8 cellular contexts compared by ENCODE assay signal in genomic region chr1:40040511-40041465, GRCh38. TPM values are rescaled to one million over a fixed set of nuclear protein-coding genes. Genes with fewer than 3 reads are reported as not detected.
DNase-seq lines count a peak whose midpoint lies in the region; ATAC-seq, FAIRE-seq and TF ChIP-seq lines count a peak whose summit lies in the region.

TSS of gene CAP1 (plus strand) at chr1:40040729. CDS start at chr1:40059347, 18,618 bp downstream.

- TF ChIP-seq POLR2A in H1 (IDR thresholded peaks at IDR 0.05; ENCODE audit: control extremely low read depth in 1 of 2, low read depth in 2 of 2, low read length in 2 of 2): peak in 1 of 2 experiments; percentile 4; a peak in 1 of 3 replicates

- H3K4me3 ChIP-seq in NT2/D1 (ENCODE audit: insufficient read length, low read depth): peak within 1 kb of the TSS; percentile 99
- peak within 1 kb of the TSS; percentile 79 to 99 (median 93) for H3K4me3 ChIP-seq in H1 (ENCODE audit: extremely low read depth in 1 of 4, insufficient read depth in 2 of 4, low read depth in 3 of 4, low read length in 4 of 4)
- peak within 1 kb of the TSS; percentile 84 to 99 for H3K4me3 ChIP-seq in mesenchymal stem cell (ENCODE audit: insufficient read depth in 1 of 2, low read depth in 1 of 2, low read length in 2 of 2)

- peaks cover 5% of the 10 kb centered on the region for H3K79me1 ChIP-seq in H1 (ENCODE audit: low read depth, low read length)
- H3K79me1 ChIP-seq in mesenchymal stem cell (replicated peaks; ENCODE audit: low read length, poor library complexity, severe bottlenecking): no peaks in the 10 kb centered on the region

- H2BK5ac ChIP-seq in H1 (ENCODE audit: low read depth, low read length) (peak within 1 kb of the TSS; percentile 98), mesenchymal stem cell (ENCODE audit: low read depth, low read length, poor library complexity, severe bottlenecking) (peak within 1 kb of the TSS; percentile 91)

- 3% methylated on average over 58 of the region's 65 CpGs; no CpG with 5 or more reads in 1 of the 2 experiments for WGBS in H1 (ENCODE audit: extremely low coverage in 1 of 2, insufficient coverage in 1 of 2, insufficient read length in 1 of 2, insufficient replicate concordance in 2 of 2, low coverage in 1 of 2, low lambda C conversion rate in 2 of 2, missing lambda C conversion rate in 1 of 2), 2 experiments
- under 1% methylated on average over 64 of the region's 65 CpGs for WGBS in mesenchymal stem cell

- H2AK5ac ChIP-seq in H1 (ENCODE audit: low read depth, low read length) (peak within 1 kb of the TSS; percentile 46; the same call in 1 of the 2 replicates), mesenchymal stem cell (ENCODE audit: low read length, severe bottlenecking) (peak within 1 kb of the TSS; percentile 81)

- H3K4me1 Mint-ChIP-seq in activated CD8-positive, alpha-beta memory T cell treated with anti-CD3 and anti-CD28 coated beads, Interleukin-2, amount 10 ng/mL, durations not matched to agents 7 days and 5 days: peaks cover 57% of the 10 kb centered on the region

- no peak within 1 kb of the TSS for H2BK120ac ChIP-seq in H1 (replicated peaks; ENCODE audit: low read depth, low read length)
- H2BK120ac ChIP-seq in mesenchymal stem cell (ENCODE audit: low read depth, low read length): peak within 1 kb of the TSS; percentile 88

- peak within 1 kb of the TSS; percentile 97 for H3K27ac Mint-ChIP-seq in activated CD8-positive, alpha-beta memory T cell treated with anti-CD3 and anti-CD28 coated beads, Interleukin-2, amount 10 ng/mL, durations not matched to agents 7 days and 5 days

- H3K4ac ChIP-seq in H1 (replicated peaks; ENCODE audit: insufficient read length, low read depth, low read length) (peak within 1 kb of the TSS; percentile 96), mesenchymal stem cell (ENCODE audit: low read depth in 1 of 2, low read length in 2 of 2) (peak within 1 kb of the TSS; percentile 49 to 89)

- peak within 1 kb of the TSS; percentile 80 to 85 for H3K4me2 ChIP-seq in H1 (ENCODE audit: insufficient read depth in 1 of 2, low read depth in 2 of 2, low read length in 2 of 2)
- H3K4me2 ChIP-seq in mesenchymal stem cell (ENCODE audit: low read length, poor library complexity, severe bottlenecking): peak within 1 kb of the TSS; percentile 93

- peaks cover 22 to 49% of the 10 kb centered on the region in 2 experiments for H3K79me2 ChIP-seq in H1 (ENCODE audit: control insufficient read depth in 1 of 2, insufficient read depth in 2 of 2, low read length in 2 of 2)

- H2AFZ ChIP-seq in H1 (ENCODE audit: low read length) (no peak within 1 kb of the TSS; the same call in 1 of the 2 replicates), mesenchymal stem cell (ENCODE audit: low read depth, low read length) (peak within 1 kb of the TSS; percentile 70)

- no peaks in the 10 kb centered on the region for H3K27me3 ChIP-seq in NT2/D1 (ENCODE audit: insufficient read depth, insufficient read length)
- no peaks in the 10 kb centered on the region for H3K27me3 ChIP-seq in H1 (replicated peaks in 1 of 4; ENCODE audit: control insufficient read depth in 3 of 4, extremely low read depth in 1 of 4, insufficient read depth in 3 of 4, low read length in 3 of 4)
- no peaks in the 10 kb centered on the region for H3K27me3 ChIP-seq in mesenchymal stem cell (ENCODE audit: control insufficient read depth in 1 of 2, insufficient read depth in 1 of 2, low read length in 2 of 2)

- H3K9ac ChIP-seq in NT2/D1 (ENCODE audit: insufficient read length, low read depth) (peak within 1 kb of the TSS; percentile 98), H1 (replicated peaks in 1 of 4; ENCODE audit: extremely low read depth in 1 of 4, low read depth in 3 of 4, low read length in 3 of 4) (peak within 1 kb of the TSS; percentile 92 to 99 (median 94)), mesenchymal stem cell (ENCODE audit: low read length) (peak within 1 kb of the TSS; percentile 100)

- H3K23me2 ChIP-seq in H1 (ENCODE audit: low read depth, low read length): peaks cover 4% of the 10 kb centered on the region

- FAIRE-seq in H1 (lab: Jason Lieb, UNC): no peak

- peak within 1 kb of the TSS; percentile 82 for H4K5ac ChIP-seq in H1 (ENCODE audit: insufficient read length, low read depth, low read length)

- H2BK12ac ChIP-seq in H1 (ENCODE audit: low read depth, low read length) (peak within 1 kb of the TSS; percentile 95), mesenchymal stem cell (ENCODE audit: low read length in 2 of 2) (peak within 1 kb of the TSS; percentile 51 to 89)

- H3K36me3 ChIP-seq in NT2/D1 (ENCODE audit: insufficient read depth, insufficient read length, low read length): peaks cover 41% of the 10 kb centered on the region
- H3K36me3 ChIP-seq in H1 (ENCODE audit: control insufficient read depth in 2 of 4, insufficient read depth in 4 of 4, low read length in 3 of 4): peaks cover 0 to 4% (median 0%) of the 10 kb centered on the region in 4 experiments; a peak in 2 of 8 replicates
- H3K36me3 ChIP-seq in mesenchymal stem cell (ENCODE audit: control insufficient read depth in 1 of 2, insufficient read depth in 2 of 2, low read depth in 1 of 2, low read length in 2 of 2): peaks cover 9 to 16% of the 10 kb centered on the region in 2 experiments

- DNase-seq in COLO668 (lab: John Stamatoyannopoulos, UW; ENCODE audit: unreplicated experiment) (peak; percentile 100), HT1080 (ENCODE audit: low read depth) (peak; percentile 99), NT2/D1 (ENCODE audit: low read depth, low spot score) (peak; percentile 100), H1 (ENCODE audit: low read depth in 1 of 2, low spot score in 2 of 2) (peak; percentile 97 to 99), mesenchymal stem cell (peak; percentile 98)
- peak; percentile 100 for DNase-seq in activated CD8-positive, alpha-beta memory T cell treated with anti-CD3 and anti-CD28 coated beads, Interleukin-2, amount 10 ng/mL, durations not matched to agents 7 days and 5 days
- peak; percentile 100 for DNase-seq in stimulated activated CD8-positive, alpha-beta memory T cell treated with anti-CD3 and anti-CD28 coated beads, Interleukin-15, amount 100 ng/mL, for 1 hour (ENCODE audit: low read depth)

- H3K4me1 ChIP-seq in NT2/D1 (ENCODE audit: insufficient read depth, insufficient read length): no peaks in the 10 kb centered on the region
- peaks cover 3 to 7% (median 3%) of the 10 kb centered on the region in 4 experiments; a peak in 4 of 7 replicates for H3K4me1 ChIP-seq in H1 (replicated peaks in 1 of 4; ENCODE audit: control insufficient read depth in 3 of 4, insufficient read depth in 4 of 4, low read length in 3 of 4)
- peaks cover 12% of the 10 kb centered on the region for H3K4me1 ChIP-seq in mesenchymal stem cell (ENCODE audit: control insufficient read depth, insufficient read depth, low read depth, low read length)

- TF ChIP-seq EP300 in H1 (IDR thresholded peaks at IDR 0.05; ENCODE audit: borderline replicate concordance in 1 of 2, low read depth in 2 of 2, low read length in 2 of 2): no peak

- H3K27me3 Mint-ChIP-seq in activated CD8-positive, alpha-beta memory T cell treated with anti-CD3 and anti-CD28 coated beads, Interleukin-2, amount 10 ng/mL, durations not matched to agents 7 days and 5 days: no peaks in the 10 kb centered on the region

- H3K36me3 Mint-ChIP-seq in activated CD8-positive, alpha-beta memory T cell treated with anti-CD3 and anti-CD28 coated beads, Interleukin-2, amount 10 ng/mL, durations not matched to agents 7 days and 5 days: peaks cover 44% of the 10 kb centered on the region

- H3K9me3 ChIP-seq in NT2/D1 (ENCODE audit: insufficient read depth, low read length) (no peaks in the 10 kb centered on the region), H1 (ENCODE audit: insufficient read depth in 2 of 2, low read depth in 1 of 2, low read length in 1 of 2) (no peaks in the 10 kb centered on the region), mesenchymal stem cell (ENCODE audit: control insufficient read depth, low read length) (no peaks in the 10 kb centered on the region)

- H4K8ac ChIP-seq in H1 (ENCODE audit: extremely low read depth, insufficient read depth, low read length) (peak within 1 kb of the TSS; percentile 95), mesenchymal stem cell (ENCODE audit: low read length) (peak within 1 kb of the TSS; percentile 97)

- H3K56ac ChIP-seq in H1 (replicated peaks; ENCODE audit: insufficient read length, low read depth, low read length): peak within 1 kb of the TSS; percentile 69

- H3K14ac ChIP-seq in H1 (ENCODE audit: insufficient read length): no peak within 1 kb of the TSS
- peak within 1 kb of the TSS in 1 of 2 experiments; percentile 95 for H3K14ac ChIP-seq in mesenchymal stem cell (ENCODE audit: low read length in 2 of 2)

- no peak for TF ChIP-seq RAD21 in H1 (IDR thresholded peaks at IDR 0.05 in 1 of 2, conservative IDR thresholded peaks at IDR 0.05 in 1 of 2; ENCODE audit: low read depth in 2 of 2, low read length in 2 of 2)

- peaks cover 0 to 12% of the 10 kb centered on the region in 2 experiments for H4K20me1 ChIP-seq in H1 (replicated peaks in 1 of 2; ENCODE audit: control insufficient read depth in 1 of 2, insufficient read depth in 2 of 2, low read length in 2 of 2)

- peak within 1 kb of the TSS; percentile 95 for H4K91ac ChIP-seq in H1 (replicated peaks; ENCODE audit: insufficient read length, low read length)
- peak within 1 kb of the TSS; percentile 99 for H4K91ac ChIP-seq in mesenchymal stem cell (ENCODE audit: low read length)

- H2BK20ac ChIP-seq in H1 (ENCODE audit: low read length): no peak within 1 kb of the TSS

- CTCF ChIA-PET in activated CD8-positive, alpha-beta memory T cell treated with anti-CD3 and anti-CD28 coated beads, Interleukin-2, amount 10 ng/mL, durations not matched to agents 7 days and 5 days (lab: Charles Lee): interaction anchor here (0.7 to 2.8 kb wide), 10 partner anchors 9 to 138 kb away, joined by 3 to 11 read pairs (median 4); partner anchors contain the start of gene MYCL
- CTCF ChIA-PET in H1 (lab: Charles Lee; ENCODE audit: partially characterized antibody): interaction anchor here (0.7 to 1.6 kb wide), 3 partner anchors 16 to 63 kb away, joined by 3 to 5 read pairs (median 3); no protein-coding TSS in a partner anchor

- H3K23ac ChIP-seq in H1 (ENCODE audit: insufficient read length): no peak within 1 kb of the TSS
- peak within 1 kb of the TSS in 1 of 2 experiments; percentile 92 for H3K23ac ChIP-seq in mesenchymal stem cell (ENCODE audit: low read length in 2 of 2)

- H2BK15ac ChIP-seq in H1 (ENCODE audit: low read length) (peak within 1 kb of the TSS; percentile 72; the same call in 1 of the 2 replicates), mesenchymal stem cell (ENCODE audit: low read depth, poor library complexity, severe bottlenecking) (peak within 1 kb of the TSS; percentile 73)

- H3K4me3 Mint-ChIP-seq in activated CD8-positive, alpha-beta memory T cell treated with anti-CD3 and anti-CD28 coated beads, Interleukin-2, amount 10 ng/mL, durations not matched to agents 7 days and 5 days: peak within 1 kb of the TSS; percentile 99

- H3K27ac ChIP-seq in H1 (ENCODE audit: low read depth, low read length): peak within 1 kb of the TSS; percentile 96
- peak within 1 kb of the TSS; percentile 91 for H3K27ac ChIP-seq in mesenchymal stem cell (ENCODE audit: low read length, poor library complexity, severe bottlenecking)

- H3K18ac ChIP-seq in H1 (ENCODE audit: extremely low read depth, low read length) (peak within 1 kb of the TSS; percentile 99), mesenchymal stem cell (ENCODE audit: low read depth in 1 of 2, low read length in 2 of 2) (peak within 1 kb of the TSS; percentile 89 to 96)

- POLR2A ChIA-PET in H1 (lab: Charles Lee; ENCODE audit: partially characterized antibody): interaction anchor here (0.6 to 2.8 kb wide), 39 partner anchors 8 to 651 kb away, joined by 3 to 17 read pairs (median 5); partner anchors contain the start of genes MYCL, NFYC, ZFP69B and ZMPSTE24

- no peaks in the 10 kb centered on the region for H3K9me3 Mint-ChIP-seq in activated CD8-positive, alpha-beta memory T cell treated with anti-CD3 and anti-CD28 coated beads, Interleukin-2, amount 10 ng/mL, durations not matched to agents 7 days and 5 days (ENCODE audit: low read depth)

- peak; percentile 84 for ATAC-seq in GM21360 (IDR thresholded peaks at IDR 0.05; ENCODE audit: unreplicated experiment)
- peak; percentile 84 for ATAC-seq in activated CD8-positive, alpha-beta memory T cell treated with anti-CD3 and anti-CD28 coated beads, Interleukin-2, amount 10 ng/mL, durations not matched to agents 7 days and 5 days

- TF ChIP-seq CTCF in H1 (IDR thresholded peaks at IDR 0.05; ENCODE audit: control extremely low read depth in 1 of 3, insufficient read depth in 1 of 3, low read depth in 1 of 3, low read length in 3 of 3): no peak

RNA-seq across cellular contexts. Expression of gene CAP1, which starts in this region (rescaled TPM):
- total RNA-seq in HT1080 (2014; rRNA removed; shearing (Covaris generic)): 537 and 558 TPM in 2 replicates
- 475 and 520 TPM in 2 replicates for polyA plus RNA-seq in HT1080 (2015; cell fraction: cytosol; rRNA removed)
- polyA plus RNA-seq in HT1080 (2015; cell fraction: nucleus; rRNA removed): 689 and 698 TPM in 2 replicates
- total RNA-seq in activated CD8-positive, alpha-beta memory T cell treated with anti-CD3 and anti-CD28 coated beads, Interleukin-2, amount 10 ng/mL, durations not matched to agents 7 days and 5 days: 100 to 1,000 TPM; 647 to 727 TPM
- total RNA-seq in H1 (2021; fragmentation: NEBNext Ultra II Directional; extraction: Animal tissue kit (Norgen Biotek cat#: 25700)): 274 and 295 TPM in 2 replicates
- polyA plus RNA-seq in H1 (2011; rRNA removed): 94.5 and 140 TPM in 2 replicates
- polyA plus RNA-seq in H1 (2011; cell fraction: cytosol; rRNA removed): 156 TPM
- polyA plus RNA-seq in H1 (2011; cell fraction: nucleus; rRNA removed): 89.4 TPM
- 209 to 252 TPM (median 215 TPM) in 4 replicates for polyA plus RNA-seq in H1 (2012, experiment 1 of 2)
- 43.4 TPM for polyA plus RNA-seq in H1 (2012, experiment 2 of 2)
- 215 TPM for polyA plus RNA-seq in H1 (2013, experiment 1 of 2)
- polyA plus RNA-seq in H1 (2013, experiment 2 of 2): 209 TPM
- 180 and 198 TPM in 2 replicates for polyA minus RNA-seq in H1 (2011; rRNA and poly(A)+ RNA removed)
- polyA minus RNA-seq in H1 (2011; cell fraction: cytosol; rRNA and poly(A)+ RNA removed): 93.9 TPM
- polyA minus RNA-seq in H1 (2011; cell fraction: nucleus; rRNA and poly(A)+ RNA removed): 77.0 TPM
- 483 TPM for polyA plus RNA-seq in mesenchymal stem cell (2013, experiment 1 of 2)
- 482 TPM for polyA plus RNA-seq in mesenchymal stem cell (2013, experiment 2 of 2)

Comparison
In these comparisons a context has a peak if more than half of its experiments do, and no peak if none do; other contexts are left out.
1. Peak in every context shown above with its lines: DNase-seq, ATAC-seq, H3K4me3 ChIP-seq and H3K27ac ChIP-seq.